Comparison of ENCODE assay signal across 37 cellular contexts in genomic region chrX:105220636-105221035, GRCh38. TPM values are rescaled to one million over a fixed set of nuclear protein-coding genes. Genes with fewer than 3 reads are reported as not detected.
"Had no signal": no experiment of that assay in that cellular context is flagged by ENCODE, and none has a peak within 500 bp of the region (broad histone marks: within the 10 kb centered on the region; RNA-seq: fewer than 3 reads in every experiment).

TSS of gene TEX13A (minus strand) at chrX:105220694. CDS start at chrX:105220397, 297 bp downstream.

- H3K4me3 ChIP-seq: MG63 had no signal

- DNase-seq: Kasumi-1, MG63, MM.1S, MV-4-11, NCI-H1048, NCI-H1092, NCI-H1092 treated with DMSO at 0.1 percent for 48 hours, NCI-H1105, NCI-H1105 treated with DMSO at 0.1 percent for 48 hours, NCI-H1417 treated with DMSO at 0.1 percent for 48 hours, NCI-H1436, NCI-H1436 treated with DMSO at 0.1 percent for 48 hours, NCI-H146, NCI-H1694, NCI-H1694 treated with DMSO at 0.1 percent for 48 hours, NCI-H187, NCI-H187 treated with DMSO at 0.1 percent for 48 hours, NCI-H1930, NCI-H2029, NCI-H2029 treated with DMSO at 0.1 percent for 48 hours, NCI-H2081, NCI-H2081 treated with DMSO at 0.1 percent for 48 hours, NCI-H2107, NCI-H2171, NCI-H2171 treated with DMSO at 0.1 percent for 48 hours, NCI-H2227 treated with DMSO at 0.1 percent for 48 hours, NCI-H226, NCI-H345, NCI-H446, NCI-H446 treated with DMSO at 0.1 percent for 48 hours, NCI-H510A, NCI-H510A treated with DMSO at 0.1 percent for 48 hours, NCI-H524, NCI-H524 treated with DMSO at 0.1 percent for 48 hours had no signal

- H3K9me3 ChIP-seq: MG63 had no signal

- H3K27me3 ChIP-seq: MG63 had no signal

- H3K36me3 ChIP-seq: MG63 had no signal

RNA-seq across cellular contexts. Expression of gene TEX13A, which starts in this region (rescaled TPM):
- total RNA-seq: LHCN-M2, M059J, NCI-H460 had no signal
